In genomic region chr5:3217114-3217513, GRCh38 we compare ENCODE assay signal across 18 cellular contexts.
DNase-seq lines count a peak whose midpoint lies in the region; ATAC-seq and TF ChIP-seq lines count a peak whose summit lies in the region.
"Had no signal": no experiment of that assay in that cellular context is flagged by ENCODE, and none has a peak within 500 bp of the region (broad histone marks: within the 10 kb centered on the region; RNA-seq: fewer than 3 reads in every experiment).

No MANE protein-coding gene starts in this region.

- no peak overlapping the region for H3K4me3 Mint-ChIP-seq in glutamatergic neuron (ENCODE audit: unreplicated experiment)
- no peak overlapping the region for H3K4me3 Mint-ChIP-seq in osteocyte (ENCODE audit: unreplicated experiment)
- H3K4me3 Mint-ChIP-seq: B cell; CD4-positive, CD25-positive, alpha-beta regulatory T cell; CD8-positive, alpha-beta memory T cell; H9; IgD-negative memory B cell had no signal

- H3K27me3 ChIP-seq in right atrium auricular region (no peaks in the 10 kb centered on the region), heart right ventricle (peaks cover 0 to 10% (median 0%) of the 10 kb centered on the region in 7 donors)

- H3K27me3 Mint-ChIP-seq in glutamatergic neuron (ENCODE audit: unreplicated experiment) (peaks cover 10% of the 10 kb centered on the region), osteocyte (ENCODE audit: unreplicated experiment) (no peaks in the 10 kb centered on the region)
- H3K27me3 Mint-ChIP-seq: B cell; CD8-positive, alpha-beta memory T cell; IgD-negative memory B cell had no signal

- H3K4me3 ChIP-seq in right atrium auricular region (no peak overlapping the region), heart right ventricle (no peak overlapping the region)
- H3K4me3 ChIP-seq: GM23248 had no signal

- H3K36me3 Mint-ChIP-seq in glutamatergic neuron (ENCODE audit: unreplicated experiment) = no peaks in the 10 kb centered on the region
- H3K36me3 Mint-ChIP-seq in osteocyte (ENCODE audit: unreplicated experiment) = no peaks in the 10 kb centered on the region
- H3K36me3 Mint-ChIP-seq: CD4-positive, CD25-positive, alpha-beta regulatory T cell; IgD-negative memory B cell had no signal

- 75 to 85% methylated on average over 10 of the region's 10 CpGs for WGBS in heart right ventricle, 2 donors

- no peaks in the 10 kb centered on the region for H3K36me3 ChIP-seq in right atrium auricular region
- no peaks in the 10 kb centered on the region for H3K36me3 ChIP-seq in heart right ventricle

- H3K4me1 ChIP-seq in right atrium auricular region (no peaks in the 10 kb centered on the region), heart right ventricle (no peaks in the 10 kb centered on the region)
- H3K4me1 ChIP-seq: Caco-2 had no signal

- peak overlapping the region; percentile 28 for H3K27ac Mint-ChIP-seq in glutamatergic neuron (ENCODE audit: unreplicated experiment)
- H3K27ac Mint-ChIP-seq in osteocyte (ENCODE audit: unreplicated experiment) = no peak overlapping the region
- H3K27ac Mint-ChIP-seq: B cell; CD4-positive, CD25-positive, alpha-beta regulatory T cell; CD8-positive, alpha-beta memory T cell; H9; IgD-negative memory B cell had no signal

- H3K9me3 ChIP-seq in right atrium auricular region = no peaks in the 10 kb centered on the region
- H3K9me3 ChIP-seq in heart right ventricle = no peaks in the 10 kb centered on the region
- H3K9me3 ChIP-seq: Caco-2 had no signal

- no peak for ATAC-seq in heart right ventricle
- ATAC-seq: HepG2 had no signal

- intact Hi-C loops in heart right ventricle (cut with DNase I) = no loop called here

- H3K4me1 Mint-ChIP-seq in glutamatergic neuron (ENCODE audit: low read depth, unreplicated experiment) (peaks cover 19% of the 10 kb centered on the region), osteocyte (ENCODE audit: unreplicated experiment) (no peaks in the 10 kb centered on the region)
- H3K4me1 Mint-ChIP-seq: B cell; CD4-positive, CD25-positive, alpha-beta regulatory T cell; CD8-positive, alpha-beta memory T cell had no signal

- no peaks in the 10 kb centered on the region for H3K9me3 Mint-ChIP-seq in glutamatergic neuron (ENCODE audit: unreplicated experiment)
- H3K9me3 Mint-ChIP-seq in osteocyte (ENCODE audit: unreplicated experiment) = peaks cover 16% of the 10 kb centered on the region
- H3K9me3 Mint-ChIP-seq: H9 had no signal

- DNase-seq in right atrium auricular region (ENCODE audit: low spot score) (peak; percentile 26), heart right ventricle (no peak), glutamatergic neuron (no peak), osteocyte (ENCODE audit: extremely low spot score, unreplicated experiment) (peak; percentile 67), AG08396 (ENCODE audit: low spot score) (no peak), COLO668 (lab: John Stamatoyannopoulos, UW; ENCODE audit: unreplicated experiment) (no peak), iPS-NIHi7 (ENCODE audit: extremely low spot score) (no peak)
- DNase-seq in effector CD4-positive, alpha-beta T cell = no peak
- DNase-seq: 8988T; C1 segment of cervical spinal cord; Caco-2; CD4-positive, CD25-positive, alpha-beta regulatory T cell; CD8-positive, alpha-beta memory T cell; GM23248; H9 had no signal

- TF ChIP-seq CTCF in right atrium auricular region (IDR thresholded peaks at IDR 0.05) (no peak), heart right ventricle (IDR thresholded peaks at IDR 0.05) (no peak), glutamatergic neuron (IDR thresholded peaks at IDR 0.05; ENCODE audit: partially characterized antibody, unreplicated experiment) (no peak), osteocyte (IDR thresholded peaks at IDR 0.05) (no peak)

- H3K27ac ChIP-seq in right atrium auricular region (no peak overlapping the region), heart right ventricle (no peak overlapping the region)
- H3K27ac ChIP-seq: GM23248 had no signal

Comparison
In these comparisons a context has a peak if more than half of its experiments do, and no peak if none do; other contexts are left out.
1. DNase-seq: peak in right atrium auricular region (single experiment) and osteocyte (single experiment); none in heart right ventricle (0 of 2), glutamatergic neuron (single experiment), AG08396 (single experiment), COLO668 (single experiment), effector CD4-positive, alpha-beta T cell (single experiment) and iPS-NIHi7 (single experiment).